ENCODE assay signal across 10 cellular contexts in the genomic region with DNA sequence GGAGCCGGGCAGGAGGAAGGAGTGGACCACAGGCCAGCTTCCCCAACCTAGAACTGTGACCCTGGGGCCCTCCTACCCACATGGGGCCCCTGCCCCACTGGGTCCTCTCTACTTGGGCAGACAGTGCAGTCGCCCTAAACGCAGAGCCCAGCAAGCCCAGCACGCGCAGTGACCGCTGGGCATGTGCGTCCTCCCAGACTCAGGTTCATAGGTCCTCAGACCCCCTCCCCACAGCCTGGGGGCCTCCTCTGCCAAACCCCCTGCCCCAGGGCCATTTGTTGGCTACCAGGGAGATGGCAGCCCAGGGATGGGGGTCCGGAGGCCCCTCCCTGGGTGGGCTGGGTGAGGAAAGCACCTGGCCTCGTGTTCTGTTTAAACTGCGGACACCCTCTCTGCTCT. TPM values are rescaled to one million over a fixed set of nuclear protein-coding genes. Genes with fewer than 3 reads are reported as not detected.
DNase-seq lines count a peak whose midpoint lies in the region; ATAC-seq, FAIRE-seq and TF ChIP-seq lines count a peak whose summit lies in the region.
"Had no signal": no experiment of that assay in that cellular context is flagged by ENCODE, and none has a peak within 500 bp of the region (broad histone marks: within the 10 kb centered on the region; RNA-seq: fewer than 3 reads in every experiment).

No MANE protein-coding gene starts in this region.

- peak overlapping the region; percentile 82 for H3K27ac Mint-ChIP-seq in activated T-helper 1 cell treated with anti-CD3 and anti-CD28 coated beads, Interleukin-12 subunit alpha, Interleukin-12 subunit beta, Interleukin-2, Interleukin-4 antibody, amounts not matched to agents 30 ng/mL and 10 ng/mL and 1 ng/mL, durations not matched to agents 14 hours and 24 hours and 36 hours

- H3K9me3 ChIP-seq in A673 (ENCODE audit: low read depth, low read length, poor library complexity, severe bottlenecking) = no peaks in the 10 kb centered on the region
- no peaks in the 10 kb centered on the region for H3K9me3 ChIP-seq in lower lobe of right lung

- H3K9me3 Mint-ChIP-seq in activated T-helper 1 cell treated with anti-CD3 and anti-CD28 coated beads, Interleukin-12 subunit alpha, Interleukin-12 subunit beta, Interleukin-2, Interleukin-4 antibody, amounts not matched to agents 30 ng/mL and 10 ng/mL and 1 ng/mL, durations not matched to agents 14 hours and 24 hours and 36 hours = no peaks in the 10 kb centered on the region

- TF ChIP-seq CTCF in A673 (conservative IDR thresholded peaks at IDR 0.05; ENCODE audit: low read depth, low read length) (no peak), lower lobe of right lung (IDR thresholded peaks at IDR 0.05) (no peak)

- CTCF ChIA-PET in A673 (lab: Charles Lee) = no interaction called here

- no peaks in the 10 kb centered on the region for H3K36me3 Mint-ChIP-seq in activated T-helper 1 cell treated with anti-CD3 and anti-CD28 coated beads, Interleukin-12 subunit alpha, Interleukin-12 subunit beta, Interleukin-2, Interleukin-4 antibody, amounts not matched to agents 30 ng/mL and 10 ng/mL and 1 ng/mL, durations not matched to agents 14 hours and 24 hours and 36 hours (ENCODE audit: low read depth)

- H3K27me3 Mint-ChIP-seq in activated T-helper 1 cell treated with anti-CD3 and anti-CD28 coated beads, Interleukin-12 subunit alpha, Interleukin-12 subunit beta, Interleukin-2, Interleukin-4 antibody, amounts not matched to agents 30 ng/mL and 10 ng/mL and 1 ng/mL, durations not matched to agents 14 hours and 24 hours and 36 hours (ENCODE audit: insufficient read depth) = no peaks in the 10 kb centered on the region

- BruUV-seq in A673 (replicated peaks; lab: Mats Ljungman, UMichigan) = no TSS peak

- H3K4me1 Mint-ChIP-seq in activated T-helper 1 cell treated with anti-CD3 and anti-CD28 coated beads, Interleukin-12 subunit alpha, Interleukin-12 subunit beta, Interleukin-2, Interleukin-4 antibody, amounts not matched to agents 30 ng/mL and 10 ng/mL and 1 ng/mL, durations not matched to agents 14 hours and 24 hours and 36 hours (ENCODE audit: low read depth) = peaks cover 21% of the 10 kb centered on the region

- DNase-seq in A673 (ENCODE audit: low spot score) (no peak), GM12891 (ENCODE audit: insufficient read length, low spot score) (no peak), lower lobe of right lung (no peak), NCI-H2107 treated with DMSO at 0.1 percent for 48 hours (lab: John Stamatoyannopoulos, UW; ENCODE audit: unreplicated experiment) (no peak), RKO (ENCODE audit: low spot score) (no peak), NOMO-1 treated with DMSO at 0.1 percent for 48 hours (lab: John Stamatoyannopoulos, UW; ENCODE audit: unreplicated experiment) (no peak)
- DNase-seq in activated T-helper 1 cell treated with anti-CD3 and anti-CD28 coated beads, Interleukin-12 subunit alpha, Interleukin-12 subunit beta, Interleukin-2, Interleukin-4 antibody, amounts not matched to agents 30 ng/mL and 10 ng/mL and 1 ng/mL, durations not matched to agents 14 hours and 24 hours and 36 hours (ENCODE audit: low spot score) = no peak
- no peak for DNase-seq in stimulated activated CD4-positive, alpha-beta T cell treated with anti-CD3 and anti-CD28 coated beads, Interleukin-2, amount 100 ng/mL, for 24 hours
- DNase-seq: NK-92 treated with Interleukin-12 subunit alpha and Interleukin-12 subunit beta, amount 100 ng/mL, for 24 hours had no signal

- no peaks in the 10 kb centered on the region for H3K36me3 ChIP-seq in A673 (ENCODE audit: insufficient read depth, low read length, poor library complexity, severe bottlenecking)
- H3K36me3 ChIP-seq in lower lobe of right lung = no peaks in the 10 kb centered on the region
- H3K36me3 ChIP-seq: SJSA1 had no signal

- ATAC-seq in lower lobe of right lung = no peak

- peak overlapping the region; percentile 53 for H3K4me3 Mint-ChIP-seq in activated T-helper 1 cell treated with anti-CD3 and anti-CD28 coated beads, Interleukin-12 subunit alpha, Interleukin-12 subunit beta, Interleukin-2, Interleukin-4 antibody, amounts not matched to agents 30 ng/mL and 10 ng/mL and 1 ng/mL, durations not matched to agents 14 hours and 24 hours and 36 hours

- no peak for TF ChIP-seq POLR2A in GM12891 (IDR thresholded peaks at IDR 0.05; ENCODE audit: low read depth, low read length)

- intact Hi-C loops in A673 (cut with micrococcal nuclease; ENCODE audit: unreplicated experiment) = no loop called here
- intact Hi-C loops in activated T-helper 1 cell treated with anti-CD3 and anti-CD28 coated beads, Interleukin-12 subunit alpha, Interleukin-12 subunit beta, Interleukin-2, Interleukin-4 antibody, amounts not matched to agents 30 ng/mL and 10 ng/mL and 1 ng/mL, durations not matched to agents 14 hours and 24 hours and 36 hours (cut with micrococcal nuclease) = no loop called here
- intact Hi-C loops in lower lobe of right lung (cut with DNase I) = no loop called here

- peaks cover 43% of the 10 kb centered on the region for H3K4me1 ChIP-seq in A673 (ENCODE audit: insufficient read depth, low read length, poor library complexity, severe bottlenecking)
- peaks cover 41% of the 10 kb centered on the region for H3K4me1 ChIP-seq in lower lobe of right lung

- H3K4me3 ChIP-seq in A673 (ENCODE audit: low read depth, low read length, poor library complexity, severe bottlenecking) (no peak overlapping the region), lower lobe of right lung (no peak overlapping the region)
- H3K4me3 ChIP-seq: SJSA1 had no signal

- peak; percentile 68 for FAIRE-seq in GM12891 (lab: Jason Lieb, UNC)

- H3K27me3 ChIP-seq in A673 (replicated peaks; ENCODE audit: insufficient read depth, low read depth, low read length, poor library complexity) (no peaks in the 10 kb centered on the region), lower lobe of right lung (ENCODE audit: low read depth) (no peaks in the 10 kb centered on the region)
- H3K27me3 ChIP-seq: SJSA1 had no signal

- POLR2A ChIA-PET in A673 (lab: Charles Lee; ENCODE audit: low non-redundant PET) = no interaction called here

- peak overlapping the region; percentile 62 for H3K27ac ChIP-seq in A673 (ENCODE audit: low read depth, low read length, poor library complexity, severe bottlenecking)
- peak overlapping the region; percentile 2 for H3K27ac ChIP-seq in lower lobe of right lung
- H3K27ac ChIP-seq: SJSA1 had no signal

TF ChIP-seq in GM12891, 5 proteins besides CTCF, POLR2A, EP300 and RAD21:
- TF ChIP-seq SPI1 (IDR thresholded peaks at IDR 0.05; ENCODE audit: low read depth, low read length) = no peak
- no peak for TF ChIP-seq POU2F2 (IDR thresholded peaks at IDR 0.05; ENCODE audit: low read depth, low read length)
- TF ChIP-seq POLR2AphosphoS5 (IDR thresholded peaks at IDR 0.05; ENCODE audit: low read depth, low read length) = no peak
- TF ChIP-seq PAX5 (IDR thresholded peaks at IDR 0.05; ENCODE audit: insufficient read depth, low read length, severe bottlenecking) = no peak
- no peak for TF ChIP-seq TAF1 (IDR thresholded peaks at IDR 0.05; ENCODE audit: low read depth, low read length)

RNA-seq across cellular contexts. Expression of a gene that starts 23.9 kb away (rescaled TPM):
- total RNA-seq in A673 (2021) = 9.6 and 9.9 TPM in 2 replicates
- polyA plus RNA-seq in GM12891 (2012; ENCODE audit: low read depth, missing spikeins) = 0.35 TPM
- 1.7 and 1.9 TPM in 2 replicates for total RNA-seq in activated T-helper 1 cell treated with anti-CD3 and anti-CD28 coated beads, Interleukin-12 subunit alpha, Interleukin-12 subunit beta, Interleukin-2, Interleukin-4 antibody, amounts not matched to agents 30 ng/mL and 10 ng/mL and 1 ng/mL, durations not matched to agents 14 hours and 24 hours and 36 hours
- 9.6 TPM for total RNA-seq in lower lobe of right lung
